ENCODE assay signal across 8 cellular contexts in the genomic region with DNA sequence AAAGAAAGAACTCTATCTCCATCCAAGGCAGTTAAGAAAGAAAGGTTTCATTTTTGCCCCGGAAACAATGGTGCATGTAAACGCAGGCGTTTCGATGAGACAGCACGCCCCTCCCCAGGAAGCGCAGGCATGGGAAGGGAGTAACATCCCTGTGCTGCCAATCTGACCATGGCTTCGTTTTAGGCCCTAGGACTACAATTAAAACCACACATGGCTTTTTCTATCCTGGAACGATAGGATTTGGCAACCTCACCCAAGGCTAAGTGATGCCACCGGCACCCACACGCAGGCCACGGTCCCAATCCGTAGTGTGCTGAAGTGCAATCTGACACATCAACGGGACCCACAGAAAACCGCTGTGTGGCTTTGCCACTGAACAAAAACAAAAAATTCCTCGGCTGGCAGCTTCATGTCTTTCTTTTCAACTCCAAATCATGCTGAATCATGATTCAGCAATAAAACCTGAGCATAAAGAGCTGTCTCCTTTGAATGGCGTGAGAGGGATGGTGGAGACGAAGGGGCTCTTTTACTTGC. TPM values are rescaled to one million over a fixed set of nuclear protein-coding genes. Genes with fewer than 3 reads are reported as not detected.
DNase-seq lines count a peak whose midpoint lies in the region; ATAC-seq, FAIRE-seq and TF ChIP-seq lines count a peak whose summit lies in the region.

No MANE protein-coding gene starts in this region.

- TF ChIP-seq EP300 in HepG2 (IDR thresholded peaks at IDR 0.05; ENCODE audit: low read depth in 2 of 2, low read length in 2 of 2) (no peak), HepG2 (CRISPR knock-in tag; IDR thresholded peaks at IDR 0.05; ENCODE audit: borderline replicate concordance) (no peak)

- WGBS in HepG2 (ENCODE audit: low lambda C conversion rate), result 92% methylated on average over 17 of the region's 17 CpGs

- peak; percentile 58 for DNase-seq in NCI-H1092 treated with DMSO at 0.1 percent for 48 hours (lab: John Stamatoyannopoulos, UW)
- no peak for DNase-seq in NCI-H1092 (lab: John Stamatoyannopoulos, UW)
- DNase-seq in activated naive CD4-positive, alpha-beta T cell treated with Interleukin-2 at 50 U/mL for 16 hours, result peak; percentile 48
- DNase-seq in HepG2 (ENCODE audit: low spot score), result no peak
- DNase-seq in thoracic aorta (ENCODE audit: low spot score), result no peak
- no peak for DNase-seq in NCI-H2171 treated with DMSO at 0.1 percent for 48 hours (lab: John Stamatoyannopoulos, UW)

- in situ Hi-C loops in HepG2 (cut with HindIII; ENCODE audit: extremely low pct_ligation_motif_present, low pct_unique_long_range_greater_than_20kb), result loop anchor here (5.0 kb wide), 1 partner anchor 41 kb away; a partner anchor contains a TSS

- H3K9ac ChIP-seq in HepG2 (ENCODE audit: insufficient read depth, low read depth, low read length), result 0 out of 2 replicates have a peak overlapping the region, but pooled peaks have one; percentile 12

- POLR2A ChIA-PET in HepG2 (lab: Yijun Ruan, JAX), result no interaction called here

- no peak overlapping the region for H2AFZ ChIP-seq in HepG2 (ENCODE audit: low read length)

- ATAC-seq in HepG2 (no peak), thoracic aorta (ENCODE audit: insufficient number of reproducible peaks, low FRiP score, low read depth) (no peak), HG03139 (IDR thresholded peaks at IDR 0.05; ENCODE audit: unreplicated experiment) (no peak), GM21515 (IDR thresholded peaks at IDR 0.05; ENCODE audit: unreplicated experiment) (no peak)

- H3K4me1 ChIP-seq in HepG2 (ENCODE audit: insufficient read depth, low read length), result peaks cover 66% of the 10 kb centered on the region
- peaks cover 49 to 75% of the 10 kb centered on the region in 2 donors for H3K4me1 ChIP-seq in thoracic aorta (ENCODE audit: control insufficient read depth in 1 of 2, low read depth in 2 of 2)

- intact Hi-C loops in HepG2 (cut with micrococcal nuclease; ENCODE audit: unreplicated experiment), result loop anchor here (2.0 kb wide), 1 partner anchor 45 kb away; no protein-coding TSS in a partner anchor

- H3K36me3 ChIP-seq in HepG2 (replicated peaks in 1 of 2; ENCODE audit: control insufficient read depth in 1 of 2, insufficient read depth in 2 of 2, low read length in 2 of 2), result peaks cover 22 to 40% of the 10 kb centered on the region in 2 experiments; a peak in 4 of 5 replicates
- no peaks in the 10 kb centered on the region for H3K36me3 ChIP-seq in thoracic aorta

- H3K9me3 ChIP-seq in HepG2 (ENCODE audit: low read length) (no peaks in the 10 kb centered on the region), thoracic aorta (no peaks in the 10 kb centered on the region)

- TF ChIP-seq RAD21 in HepG2 (CRISPR knock-in tag; IDR thresholded peaks at IDR 0.05), result no peak

- H4K20me1 ChIP-seq in HepG2 (ENCODE audit: insufficient read depth, low read length), result peaks cover 8% of the 10 kb centered on the region; the same call in 1 of the 2 replicates

- H3K27me3 ChIP-seq in HepG2 (ENCODE audit: control insufficient read depth in 1 of 2, insufficient read depth in 2 of 2, low read length in 2 of 2) (no peaks in the 10 kb centered on the region), thoracic aorta (replicated peaks; ENCODE audit: insufficient read depth) (no peaks in the 10 kb centered on the region)

- BruUV-seq in HepG2 (replicated peaks; lab: Mats Ljungman, UMichigan), result no TSS peak

- peaks cover 96% of the 10 kb centered on the region for H3K79me2 ChIP-seq in HepG2 (ENCODE audit: insufficient read depth, low read length)

- FAIRE-seq in HepG2 (lab: Jason Lieb, UNC), result no peak

- TF ChIP-seq POLR2A in HepG2 (IDR thresholded peaks at IDR 0.05; ENCODE audit: insufficient read depth in 1 of 2, low read depth in 2 of 2, low read length in 2 of 2), result no peak

- CTCF ChIA-PET in HepG2 (lab: Yijun Ruan, JAX; ENCODE audit: low intra/inter-chr PET ratio, low total read pairs), result no interaction called here

- TF ChIP-seq CTCF in HepG2 (CRISPR knock-in tag; IDR thresholded peaks at IDR 0.05) (no peak), thoracic aorta (IDR thresholded peaks at IDR 0.05) (no peak)

- H3K4me2 ChIP-seq in HepG2 (ENCODE audit: low read depth, low read length), result peak overlapping the region; percentile 60

- H3K4me3 ChIP-seq in HepG2 (replicated peaks in 1 of 3; ENCODE audit: insufficient read depth in 1 of 3, low read depth in 2 of 3, low read length in 3 of 3), result peak overlapping the region in 1 of 3 experiments; percentile 38; a peak in 1 of 6 replicates
- peak overlapping the region; percentile 46 for H3K4me3 ChIP-seq in thoracic aorta

- H3K27ac ChIP-seq in HepG2 (ENCODE audit: extremely low read length, insufficient read depth, low read length) (peak overlapping the region; percentile 58), thoracic aorta (peak overlapping the region; percentile 62 to 66)

RNA-seq across cellular contexts. Expression of a gene that starts 24.2 kb away (rescaled TPM):
- 37.2 and 39.5 TPM in 2 replicates for total RNA-seq in HepG2 (2016; rRNA removed; fragmentation: Illumina TruSeq; extraction: Trizol)
- 15.1 and 18.2 TPM in 2 replicates for total RNA-seq in HepG2 (2016; cell fraction: cytosol; rRNA removed; fragmentation: Illumina TruSeq; extraction: Trizol; ENCODE audit: low read depth)
- 27.1 and 40.8 TPM in 2 replicates for total RNA-seq in HepG2 (2016; cell fraction: insoluble cytoplasmic fraction; rRNA removed; fragmentation: Illumina TruSeq; extraction: Trizol)
- total RNA-seq in HepG2 (2016; cell fraction: membrane; rRNA removed; fragmentation: Illumina TruSeq; extraction: Trizol), result 19.4 and 20.4 TPM in 2 replicates
- 47.7 and 56.8 TPM in 2 replicates for total RNA-seq in HepG2 (2016; cell fraction: nucleus; rRNA removed; fragmentation: Illumina TruSeq; extraction: Trizol)
- 149 and 151 TPM in 2 replicates for polyA plus RNA-seq in HepG2 (2011; rRNA removed)
- polyA plus RNA-seq in HepG2 (2011; cell fraction: cytosol; rRNA removed), result 91.7 and 149 TPM in 2 replicates
- 233 and 293 TPM in 2 replicates for polyA plus RNA-seq in HepG2 (2011; cell fraction: nucleus; rRNA removed)
- 62.1 and 64.6 TPM in 2 replicates for polyA plus RNA-seq in HepG2 (2012)
- 10.3 and 11.7 TPM in 2 replicates for polyA plus RNA-seq in HepG2 (2016; cell fraction: cytosol; fragmentation: Illumina TruSeq; extraction: Trizol; ENCODE audit: low read depth)
- 53.5 and 62.0 TPM in 2 replicates for polyA plus RNA-seq in HepG2 (2016; cell fraction: insoluble cytoplasmic fraction; fragmentation: Illumina TruSeq; extraction: Trizol; ENCODE audit: low read depth)
- polyA plus RNA-seq in HepG2 (2016; cell fraction: membrane; fragmentation: Illumina TruSeq; extraction: Trizol; ENCODE audit: low read depth), result 18.2 and 24.3 TPM in 2 replicates
- 127 and 170 TPM in 2 replicates for polyA plus RNA-seq in HepG2 (2016; cell fraction: nucleus; fragmentation: Illumina TruSeq; extraction: Trizol; ENCODE audit: insufficient read depth, low read depth)
- polyA minus RNA-seq in HepG2 (2011; rRNA and poly(A)+ RNA removed; ENCODE audit: low replicate concordance), result 43.2 and 193 TPM in 2 replicates
- polyA minus RNA-seq in HepG2 (2011; cell fraction: cytosol; rRNA and poly(A)+ RNA removed), result 76.9 and 86.6 TPM in 2 replicates
- polyA minus RNA-seq in HepG2 (2011; cell fraction: nucleus; rRNA and poly(A)+ RNA removed), result 74.3 and 80.3 TPM in 2 replicates
- total RNA-seq in thoracic aorta, result 100 to 1,000 TPM in 1 of 2 donors, 10 to 100 TPM in 1; 51.4 to 101 TPM

RNA-seq across cellular contexts. Expression of a gene that starts 39.7 kb away (rescaled TPM):
- total RNA-seq in HepG2 (2016; rRNA removed; fragmentation: Illumina TruSeq; extraction: Trizol), result 1.7 and 3.1 TPM in 2 replicates
- 0.40 and 0.53 TPM in 2 replicates for total RNA-seq in HepG2 (2016; cell fraction: cytosol; rRNA removed; fragmentation: Illumina TruSeq; extraction: Trizol; ENCODE audit: low read depth)
- 1.1 and 3.0 TPM in 2 replicates for total RNA-seq in HepG2 (2016; cell fraction: insoluble cytoplasmic fraction; rRNA removed; fragmentation: Illumina TruSeq; extraction: Trizol)
- total RNA-seq in HepG2 (2016; cell fraction: membrane; rRNA removed; fragmentation: Illumina TruSeq; extraction: Trizol), result 1.2 and 1.4 TPM in 2 replicates
- total RNA-seq in HepG2 (2016; cell fraction: nucleus; rRNA removed; fragmentation: Illumina TruSeq; extraction: Trizol), result 2.6 and 2.9 TPM in 2 replicates
- polyA plus RNA-seq in HepG2 (2011; rRNA removed), result 3.1 and 4.5 TPM in 2 replicates
- 2.9 and 3.5 TPM in 2 replicates for polyA plus RNA-seq in HepG2 (2011; cell fraction: cytosol; rRNA removed)
- polyA plus RNA-seq in HepG2 (2011; cell fraction: nucleus; rRNA removed), result 19.5 and 22.9 TPM in 2 replicates
- 1.8 and 1.9 TPM in 2 replicates for polyA plus RNA-seq in HepG2 (2012)
- 0.40 and 0.43 TPM in 2 replicates for polyA plus RNA-seq in HepG2 (2016; cell fraction: cytosol; fragmentation: Illumina TruSeq; extraction: Trizol; ENCODE audit: low read depth)
- 1.1 and 1.4 TPM in 2 replicates for polyA plus RNA-seq in HepG2 (2016; cell fraction: insoluble cytoplasmic fraction; fragmentation: Illumina TruSeq; extraction: Trizol; ENCODE audit: low read depth)
- polyA plus RNA-seq in HepG2 (2016; cell fraction: membrane; fragmentation: Illumina TruSeq; extraction: Trizol; ENCODE audit: low read depth), result 0.61 and 0.87 TPM in 2 replicates
- polyA plus RNA-seq in HepG2 (2016; cell fraction: nucleus; fragmentation: Illumina TruSeq; extraction: Trizol; ENCODE audit: insufficient read depth, low read depth), result 10.1 and 13.8 TPM in 2 replicates
- polyA minus RNA-seq in HepG2 (2011; rRNA and poly(A)+ RNA removed; ENCODE audit: low replicate concordance), result 0.28 and 3.1 TPM in 2 replicates
- polyA minus RNA-seq in HepG2 (2011; cell fraction: cytosol; rRNA and poly(A)+ RNA removed), result 0.40 and 1.1 TPM in 2 replicates
- polyA minus RNA-seq in HepG2 (2011; cell fraction: nucleus; rRNA and poly(A)+ RNA removed), result 3.0 and 3.1 TPM in 2 replicates
- total RNA-seq in thoracic aorta, result 10 to 100 TPM in 1 of 2 donors, 1 to 10 TPM in 1; 8.5 to 48.7 TPM

RNA-seq across cellular contexts. Expression of a gene that starts 49.1 kb away (rescaled TPM):
- total RNA-seq in HepG2 (2016; rRNA removed; fragmentation: Illumina TruSeq; extraction: Trizol), result 1.2 and 2.4 TPM in 2 replicates
- total RNA-seq in HepG2 (2016; cell fraction: cytosol; rRNA removed; fragmentation: Illumina TruSeq; extraction: Trizol; ENCODE audit: low read depth), result 1.2 and 2.0 TPM in 2 replicates
- total RNA-seq in HepG2 (2016; cell fraction: insoluble cytoplasmic fraction; rRNA removed; fragmentation: Illumina TruSeq; extraction: Trizol), result 1.1 and 2.6 TPM in 2 replicates
- 1.6 and 2.0 TPM in 2 replicates for total RNA-seq in HepG2 (2016; cell fraction: membrane; rRNA removed; fragmentation: Illumina TruSeq; extraction: Trizol)
- 2.4 and 2.8 TPM in 2 replicates for total RNA-seq in HepG2 (2016; cell fraction: nucleus; rRNA removed; fragmentation: Illumina TruSeq; extraction: Trizol)
- polyA plus RNA-seq in HepG2 (2011; rRNA removed), result 2.4 and 3.1 TPM in 2 replicates
- polyA plus RNA-seq in HepG2 (2011; cell fraction: cytosol; rRNA removed), result 1.3 and 1.9 TPM in 2 replicates
- polyA plus RNA-seq in HepG2 (2011; cell fraction: nucleus; rRNA removed), result 12.9 and 13.7 TPM in 2 replicates
- polyA plus RNA-seq in HepG2 (2012), result 0.61 and 1.0 TPM in 2 replicates
- 0.49 and 0.65 TPM in 2 replicates for polyA plus RNA-seq in HepG2 (2016; cell fraction: cytosol; fragmentation: Illumina TruSeq; extraction: Trizol; ENCODE audit: low read depth)
- polyA plus RNA-seq in HepG2 (2016; cell fraction: insoluble cytoplasmic fraction; fragmentation: Illumina TruSeq; extraction: Trizol; ENCODE audit: low read depth), result 0.78 and 1.4 TPM in 2 replicates
- polyA plus RNA-seq in HepG2 (2016; cell fraction: membrane; fragmentation: Illumina TruSeq; extraction: Trizol; ENCODE audit: low read depth), result 0.82 and 0.91 TPM in 2 replicates
- 4.8 and 5.0 TPM in 2 replicates for polyA plus RNA-seq in HepG2 (2016; cell fraction: nucleus; fragmentation: Illumina TruSeq; extraction: Trizol; ENCODE audit: insufficient read depth, low read depth)
- 0.33 and 2.8 TPM in 2 replicates for polyA minus RNA-seq in HepG2 (2011; rRNA and poly(A)+ RNA removed; ENCODE audit: low replicate concordance)
- polyA minus RNA-seq in HepG2 (2011; cell fraction: cytosol; rRNA and poly(A)+ RNA removed), result 0.59 and 1.2 TPM in 2 replicates
- polyA minus RNA-seq in HepG2 (2011; cell fraction: nucleus; rRNA and poly(A)+ RNA removed), result 3.7 and 4.2 TPM in 2 replicates
- total RNA-seq in thoracic aorta, result 10 to 100 TPM; 13.3 to 13.6 TPM

RNA-seq across cellular contexts. Expression of a gene that starts 50.2 kb away (rescaled TPM):
- total RNA-seq in HepG2 (2016; rRNA removed; fragmentation: Illumina TruSeq; extraction: Trizol), result 378 and 396 TPM in 2 replicates
- 206 and 277 TPM in 2 replicates for total RNA-seq in HepG2 (2016; cell fraction: cytosol; rRNA removed; fragmentation: Illumina TruSeq; extraction: Trizol; ENCODE audit: low read depth)
- 384 and 456 TPM in 2 replicates for total RNA-seq in HepG2 (2016; cell fraction: insoluble cytoplasmic fraction; rRNA removed; fragmentation: Illumina TruSeq; extraction: Trizol)
- total RNA-seq in HepG2 (2016; cell fraction: membrane; rRNA removed; fragmentation: Illumina TruSeq; extraction: Trizol), result 192 and 280 TPM in 2 replicates
- total RNA-seq in HepG2 (2016; cell fraction: nucleus; rRNA removed; fragmentation: Illumina TruSeq; extraction: Trizol), result 124 and 130 TPM in 2 replicates
- polyA plus RNA-seq in HepG2 (2011; rRNA removed), result 286 and 302 TPM in 2 replicates
- 407 and 879 TPM in 2 replicates for polyA plus RNA-seq in HepG2 (2011; cell fraction: cytosol; rRNA removed)
- polyA plus RNA-seq in HepG2 (2011; cell fraction: nucleus; rRNA removed), result 341 and 384 TPM in 2 replicates
- 182 and 188 TPM in 2 replicates for polyA plus RNA-seq in HepG2 (2012)
- 245 and 314 TPM in 2 replicates for polyA plus RNA-seq in HepG2 (2016; cell fraction: cytosol; fragmentation: Illumina TruSeq; extraction: Trizol; ENCODE audit: low read depth)
- polyA plus RNA-seq in HepG2 (2016; cell fraction: insoluble cytoplasmic fraction; fragmentation: Illumina TruSeq; extraction: Trizol; ENCODE audit: low read depth), result 420 and 459 TPM in 2 replicates
- 204 and 246 TPM in 2 replicates for polyA plus RNA-seq in HepG2 (2016; cell fraction: membrane; fragmentation: Illumina TruSeq; extraction: Trizol; ENCODE audit: low read depth)
- polyA plus RNA-seq in HepG2 (2016; cell fraction: nucleus; fragmentation: Illumina TruSeq; extraction: Trizol; ENCODE audit: insufficient read depth, low read depth), result 232 and 235 TPM in 2 replicates
- 32.1 and 88.3 TPM in 2 replicates for polyA minus RNA-seq in HepG2 (2011; rRNA and poly(A)+ RNA removed; ENCODE audit: low replicate concordance)
- 38.6 and 41.0 TPM in 2 replicates for polyA minus RNA-seq in HepG2 (2011; cell fraction: cytosol; rRNA and poly(A)+ RNA removed)
- polyA minus RNA-seq in HepG2 (2011; cell fraction: nucleus; rRNA and poly(A)+ RNA removed), result 16.5 and 21.2 TPM in 2 replicates
- total RNA-seq in thoracic aorta, result 100 to 1,000 TPM in 1 of 2 donors, 10 to 100 TPM in 1; 83.2 to 177 TPM

Comparison
In these comparisons a context has a peak if more than half of its experiments do, and no peak if none do; other contexts are left out.
1. DNase-seq: peak in NCI-H1092 treated with DMSO at 0.1 percent for 48 hours (single experiment) and activated naive CD4-positive, alpha-beta T cell treated with Interleukin-2 at 50 U/mL for 16 hours (single experiment); none in NCI-H1092 (single experiment), HepG2 (single experiment), thoracic aorta (single experiment) and NCI-H2171 treated with DMSO at 0.1 percent for 48 hours (single experiment).